In genomic region chr2:160490760-160491367, GRCh38 we compare ENCODE assay signal across 8 cellular contexts. TPM values are rescaled to one million over a fixed set of nuclear protein-coding genes. Genes with fewer than 3 reads are reported as not detected.
DNase-seq lines count a peak whose midpoint lies in the region; TF ChIP-seq lines count a peak whose summit lies in the region.

No MANE protein-coding gene starts in this region.

- intact Hi-C loops in activated CD4-positive, alpha-beta T cell treated with anti-CD3 and anti-CD28 coated beads, Interleukin-2, amount 10 ng/mL, durations not matched to agents 24 days and 14 days (cut with micrococcal nuclease) = loop anchor here (5.0 to 10.0 kb wide), 5 partner anchors 159 to 674 kb away; partner anchors contain the start of gene TANK
- intact Hi-C loops in activated T-helper 2 cell treated with anti-CD3 and anti-CD28 coated beads, Interferon-gamma antibody, Interleukin-2, Interleukin-4, amounts not matched to agents 10 μg/mL and 5 μg/mL and 100 μg/mL, durations not matched to agents 14 hours and 24 hours and 36 hours (cut with micrococcal nuclease) = loop anchor here (5.0 kb wide), 3 partner anchors 159 to 586 kb away; no protein-coding TSS in a partner anchor

- no peak overlapping the region for H2AFZ ChIP-seq in hepatocyte

- no peaks in the 10 kb centered on the region for H3K9me3 Mint-ChIP-seq in activated CD4-positive, alpha-beta T cell treated with anti-CD3 and anti-CD28 coated beads, Interleukin-2, amount 10 ng/mL, durations not matched to agents 24 days and 14 days
- no peaks in the 10 kb centered on the region for H3K9me3 Mint-ChIP-seq in activated T-helper 2 cell treated with anti-CD3 and anti-CD28 coated beads, Interferon-gamma antibody, Interleukin-2, Interleukin-4, amounts not matched to agents 10 μg/mL and 5 μg/mL and 100 μg/mL, durations not matched to agents 14 hours and 24 hours and 36 hours

- H3K27me3 ChIP-seq in hepatocyte (no peaks in the 10 kb centered on the region), stomach smooth muscle (ENCODE audit: control insufficient read depth in 1 of 2, insufficient read depth in 2 of 2, low read length in 2 of 2) (no peaks in the 10 kb centered on the region)

- H3K36me3 ChIP-seq in hepatocyte (replicated peaks; ENCODE audit: insufficient read depth, low read depth) = no peaks in the 10 kb centered on the region
- H3K36me3 ChIP-seq in stomach smooth muscle (ENCODE audit: control insufficient read depth in 2 of 2, insufficient read depth in 2 of 2, low read length in 2 of 2) = no peaks in the 10 kb centered on the region

- peak; percentile 41 for DNase-seq in activated CD4-positive, alpha-beta T cell treated with anti-CD3 and anti-CD28 coated beads, Interleukin-2, amount 10 ng/mL, durations not matched to agents 24 days and 14 days
- no peak for DNase-seq in activated CD4-positive, alpha-beta T cell treated with anti-CD3 and anti-CD28 coated beads, Interleukin-2, amount 50 U/mL, for 1 hour
- no peak for DNase-seq in activated T-helper 2 cell treated with anti-CD3 and anti-CD28 coated beads, Interferon-gamma antibody, Interleukin-2, Interleukin-4, amounts not matched to agents 10 μg/mL and 5 μg/mL and 100 μg/mL, durations not matched to agents 14 hours and 24 hours and 36 hours (ENCODE audit: low spot score)
- DNase-seq in hepatocyte (ENCODE audit: low spot score) (no peak), epidermal melanocyte (ENCODE audit: insufficient read length, low spot score) (no peak), iPS-NIHi11 (ENCODE audit: low spot score) (no peak)
- no peak for DNase-seq in stimulated activated CD8-positive, alpha-beta memory T cell treated with anti-CD3 and anti-CD28 coated beads, Interleukin-4, amount 100 ng/mL, for 48 hours

- peak overlapping the region; percentile 81 for H3K4me2 ChIP-seq in hepatocyte

- H3K36me3 Mint-ChIP-seq in activated CD4-positive, alpha-beta T cell treated with anti-CD3 and anti-CD28 coated beads, Interleukin-2, amount 10 ng/mL, durations not matched to agents 24 days and 14 days (ENCODE audit: low read depth) = peaks cover 3% of the 10 kb centered on the region
- peaks cover 5% of the 10 kb centered on the region for H3K36me3 Mint-ChIP-seq in activated T-helper 2 cell treated with anti-CD3 and anti-CD28 coated beads, Interferon-gamma antibody, Interleukin-2, Interleukin-4, amounts not matched to agents 10 μg/mL and 5 μg/mL and 100 μg/mL, durations not matched to agents 14 hours and 24 hours and 36 hours (ENCODE audit: low read depth)

- H3K9me3 ChIP-seq in hepatocyte (ENCODE audit: low read depth) (no peaks in the 10 kb centered on the region), stomach smooth muscle (ENCODE audit: control insufficient read depth in 2 of 2, low read length in 2 of 2) (no peaks in the 10 kb centered on the region)

- H3K4me1 ChIP-seq in hepatocyte (ENCODE audit: insufficient read depth) (no peaks in the 10 kb centered on the region), stomach smooth muscle (ENCODE audit: control insufficient read depth, insufficient read depth, low read length) (peaks cover 2% of the 10 kb centered on the region)

- peaks cover 63% of the 10 kb centered on the region for H3K79me2 ChIP-seq in hepatocyte

- H4K20me1 ChIP-seq in hepatocyte (ENCODE audit: insufficient read depth, poor library complexity, severe bottlenecking) = peaks cover 5% of the 10 kb centered on the region

- no peak for TF ChIP-seq CTCF in hepatocyte (IDR thresholded peaks at IDR 0.05; ENCODE audit: poor library complexity)

- peak overlapping the region in 1 of 2 donors; percentile 18 for H3K9ac ChIP-seq in stomach smooth muscle (ENCODE audit: low read length in 2 of 2)

- WGBS in hepatocyte (ENCODE audit: low lambda C conversion rate, missing lambda C conversion rate) = 43% methylated on average over 4 of the region's 4 CpGs

- peaks cover 4% of the 10 kb centered on the region for H3K27me3 Mint-ChIP-seq in activated CD4-positive, alpha-beta T cell treated with anti-CD3 and anti-CD28 coated beads, Interleukin-2, amount 10 ng/mL, durations not matched to agents 24 days and 14 days
- H3K27me3 Mint-ChIP-seq in activated T-helper 2 cell treated with anti-CD3 and anti-CD28 coated beads, Interferon-gamma antibody, Interleukin-2, Interleukin-4, amounts not matched to agents 10 μg/mL and 5 μg/mL and 100 μg/mL, durations not matched to agents 14 hours and 24 hours and 36 hours (ENCODE audit: low read depth) = peaks cover 10% of the 10 kb centered on the region

- H3K9me2 ChIP-seq in hepatocyte (replicated peaks; ENCODE audit: insufficient read depth) = no peaks in the 10 kb centered on the region

- peaks cover 52% of the 10 kb centered on the region for H3K4me1 Mint-ChIP-seq in activated CD4-positive, alpha-beta T cell treated with anti-CD3 and anti-CD28 coated beads, Interleukin-2, amount 10 ng/mL, durations not matched to agents 24 days and 14 days
- H3K4me1 Mint-ChIP-seq in activated T-helper 2 cell treated with anti-CD3 and anti-CD28 coated beads, Interferon-gamma antibody, Interleukin-2, Interleukin-4, amounts not matched to agents 10 μg/mL and 5 μg/mL and 100 μg/mL, durations not matched to agents 14 hours and 24 hours and 36 hours (ENCODE audit: low read depth) = peaks cover 60% of the 10 kb centered on the region

- H3K27ac ChIP-seq in hepatocyte (peak overlapping the region; percentile 99), stomach smooth muscle (ENCODE audit: low read length) (no peak overlapping the region)

- peak overlapping the region; percentile 94 for H3K4me3 Mint-ChIP-seq in activated CD4-positive, alpha-beta T cell treated with anti-CD3 and anti-CD28 coated beads, Interleukin-2, amount 10 ng/mL, durations not matched to agents 24 days and 14 days
- peak overlapping the region; percentile 93 for H3K4me3 Mint-ChIP-seq in activated T-helper 2 cell treated with anti-CD3 and anti-CD28 coated beads, Interferon-gamma antibody, Interleukin-2, Interleukin-4, amounts not matched to agents 10 μg/mL and 5 μg/mL and 100 μg/mL, durations not matched to agents 14 hours and 24 hours and 36 hours (ENCODE audit: low read depth)

- H3K27ac Mint-ChIP-seq in activated CD4-positive, alpha-beta T cell treated with anti-CD3 and anti-CD28 coated beads, Interleukin-2, amount 10 ng/mL, durations not matched to agents 24 days and 14 days = peak overlapping the region; percentile 7
- H3K27ac Mint-ChIP-seq in activated T-helper 2 cell treated with anti-CD3 and anti-CD28 coated beads, Interferon-gamma antibody, Interleukin-2, Interleukin-4, amounts not matched to agents 10 μg/mL and 5 μg/mL and 100 μg/mL, durations not matched to agents 14 hours and 24 hours and 36 hours = peak overlapping the region; percentile 43

- H3K4me3 ChIP-seq in hepatocyte (peak overlapping the region; percentile 97), stomach smooth muscle (ENCODE audit: low read length in 2 of 2) (peak overlapping the region; percentile 67 to 81)

RNA-seq across cellular contexts. Expression of gene RBMS1, which starts 2.7 kb away (rescaled TPM):
- total RNA-seq in activated CD4-positive, alpha-beta T cell treated with anti-CD3 and anti-CD28 coated beads, Interleukin-2, amount 10 ng/mL, durations not matched to agents 24 days and 14 days = 34.0 and 35.2 TPM in 2 replicates
- 40.1 and 42.2 TPM in 2 replicates for total RNA-seq in activated T-helper 2 cell treated with anti-CD3 and anti-CD28 coated beads, Interferon-gamma antibody, Interleukin-2, Interleukin-4, amounts not matched to agents 10 μg/mL and 5 μg/mL and 100 μg/mL, durations not matched to agents 14 hours and 24 hours and 36 hours
- total RNA-seq in hepatocyte = 87.9 and 94.6 TPM in 2 replicates
- 103 and 138 TPM in 2 replicates for polyA plus RNA-seq in hepatocyte
